In genomic region chr2:88683160-88684021, GRCh38 we compare ENCODE assay signal across 19 cellular contexts. TPM values are rescaled to one million over a fixed set of nuclear protein-coding genes. Genes with fewer than 3 reads are reported as not detected.
DNase-seq lines count a peak whose midpoint lies in the region; ATAC-seq, FAIRE-seq and TF ChIP-seq lines count a peak whose summit lies in the region.
"Had no signal": no experiment of that assay in that cellular context is flagged by ENCODE, and none has a peak within 500 bp of the region (broad histone marks: within the 10 kb centered on the region; RNA-seq: fewer than 3 reads in every experiment).

No MANE protein-coding gene starts in this region.

- H4K20me1 ChIP-seq in astrocyte (ENCODE audit: insufficient read depth, low read length): no peaks in the 10 kb centered on the region

- H3K79me1 ChIP-seq in mesendoderm (ENCODE audit: low read length): no peaks in the 10 kb centered on the region

- no peak overlapping the region for H3K9ac ChIP-seq in astrocyte (ENCODE audit: low read length)
- H3K9ac ChIP-seq in mesendoderm (ENCODE audit: low read length): no peak overlapping the region

- H2BK5ac ChIP-seq in mesendoderm (ENCODE audit: low read length): no peak overlapping the region

- no peak overlapping the region for H3K56ac ChIP-seq in mesendoderm (ENCODE audit: low read length)

- peak overlapping the region; percentile 24 for H3K27ac Mint-ChIP-seq in astrocyte (ENCODE audit: unreplicated experiment)
- H3K27ac Mint-ChIP-seq: CD4-positive, CD25-positive, alpha-beta regulatory T cell had no signal

- H3K9me3 Mint-ChIP-seq in astrocyte (ENCODE audit: unreplicated experiment): peaks cover 14% of the 10 kb centered on the region

- no peak for TF ChIP-seq CTCF in HEK293 (tag by site-specific recombination; IDR thresholded peaks at IDR 0.05)
- TF ChIP-seq CTCF in astrocyte (IDR thresholded peaks at IDR 0.05; ENCODE audit: insufficient read depth, low read depth, low read length): no peak

- no peak for FAIRE-seq in astrocyte (lab: Jason Lieb, UNC)
- FAIRE-seq: H1 had no signal

- H2AFZ ChIP-seq in astrocyte (ENCODE audit: low read depth, low read length): no peak overlapping the region

- no peak overlapping the region for H2BK15ac ChIP-seq in mesendoderm (replicated peaks; ENCODE audit: low read depth)

- H3K4ac ChIP-seq in mesendoderm (ENCODE audit: low read depth, low read length): no peak overlapping the region

- H4K8ac ChIP-seq in mesendoderm (ENCODE audit: low read depth, low read length): no peak overlapping the region

- H3K79me2 ChIP-seq in astrocyte (ENCODE audit: insufficient read depth, low read length) (no peaks in the 10 kb centered on the region), mesendoderm (ENCODE audit: control insufficient read depth, insufficient read depth, low read length) (no peaks in the 10 kb centered on the region)

- H3K4me2 ChIP-seq in astrocyte (ENCODE audit: low read length) (no peak overlapping the region), mesendoderm (ENCODE audit: low read length) (no peak overlapping the region)

- H3K4me3 ChIP-seq in HEK293 (ENCODE audit: low read depth, low read length) (no peak overlapping the region), astrocyte (ENCODE audit: insufficient read depth, low read depth, low read length) (no peak overlapping the region), mesendoderm (ENCODE audit: low read length) (no peak overlapping the region)
- H3K4me3 ChIP-seq: SK-N-MC had no signal

- POLR2A ChIA-PET in HEK293 (lab: Yijun Ruan, JAX): no interaction called here

- H3K27ac ChIP-seq in HEK293 (ENCODE audit: extremely low read depth, low read depth, low read length) (no peak overlapping the region), astrocyte (ENCODE audit: low read depth, low read length) (no peak overlapping the region), mesendoderm (ENCODE audit: low read depth, low read length) (no peak overlapping the region)
- H3K27ac ChIP-seq: SK-N-MC had no signal

- no peak overlapping the region for H3K4me3 Mint-ChIP-seq in astrocyte (ENCODE audit: unreplicated experiment)
- H3K4me3 Mint-ChIP-seq: CD4-positive, CD25-positive, alpha-beta regulatory T cell had no signal

- DNase-seq in DMS53 (lab: John Stamatoyannopoulos, UW): peak; percentile 38
- DNase-seq in DMS53 treated with DMSO at 0.1 percent for 48 hours (lab: John Stamatoyannopoulos, UW; ENCODE audit: unreplicated experiment): no peak
- DNase-seq in astrocyte (ENCODE audit: low read depth): no peak
- DNase-seq in mesendoderm: peak; percentile 70
- no peak for DNase-seq in NCI-H1436 (lab: John Stamatoyannopoulos, UW)
- no peak for DNase-seq in left colon
- DNase-seq: 8988T; BE2C; CD4-positive, CD25-positive, alpha-beta regulatory T cell; DMS79; MM.1S; NCI-H1105 treated with DMSO at 0.1 percent for 48 hours; NCI-H187; NCI-H526 treated with DMSO at 0.1 percent for 48 hours; SHP77 had no signal

- H2AK5ac ChIP-seq in mesendoderm (ENCODE audit: low read length): no peak overlapping the region

- no peaks in the 10 kb centered on the region for H3K9me3 ChIP-seq in HEK293 (ENCODE audit: control insufficient read depth, insufficient read depth, low read depth, low read length)
- H3K9me3 ChIP-seq in astrocyte (ENCODE audit: insufficient read depth, low read depth, low read length): peaks cover 13% of the 10 kb centered on the region
- H3K9me3 ChIP-seq: BE2C had no signal

- H3K36me3 ChIP-seq in HEK293 (ENCODE audit: control insufficient read depth in 2 of 2, insufficient read depth in 1 of 2, low read length in 2 of 2) (no peaks in the 10 kb centered on the region), astrocyte (ENCODE audit: insufficient read depth, low read length) (no peaks in the 10 kb centered on the region), mesendoderm (ENCODE audit: control insufficient read depth, insufficient read depth, low read length) (no peaks in the 10 kb centered on the region)
- H3K36me3 ChIP-seq: BE2C had no signal

- WGBS in mesendoderm (ENCODE audit: extremely low coverage, insufficient coverage, low lambda C conversion rate): no CpG with 5 or more reads among the region's 2 CpGs

- H3K27me3 ChIP-seq in astrocyte (ENCODE audit: insufficient read depth, low read length) (no peaks in the 10 kb centered on the region), mesendoderm (ENCODE audit: insufficient read depth, low read length, poor library complexity) (no peaks in the 10 kb centered on the region)
- H3K27me3 ChIP-seq: BE2C had no signal

- CTCF ChIA-PET in HEK293 (lab: Yijun Ruan, JAX): interaction anchor here (1.0 kb wide), 1 partner anchor 12 kb away, joined by 3 read pairs; no protein-coding TSS in a partner anchor

- H3K23ac ChIP-seq in mesendoderm (ENCODE audit: low read length): no peak overlapping the region

- peaks cover 9% of the 10 kb centered on the region for H3K36me3 Mint-ChIP-seq in astrocyte (ENCODE audit: low read depth, unreplicated experiment)

- ATAC-seq in GM18861 (IDR thresholded peaks at IDR 0.05; ENCODE audit: unreplicated experiment) (no peak), left colon (no peak)

- H4K5ac ChIP-seq in mesendoderm (ENCODE audit: low read length): no peak overlapping the region

- no peak overlapping the region for H3K18ac ChIP-seq in mesendoderm (ENCODE audit: low read length)

- peaks cover 4% of the 10 kb centered on the region for H3K27me3 Mint-ChIP-seq in astrocyte (ENCODE audit: low read depth, unreplicated experiment)
- H3K27me3 Mint-ChIP-seq: CD4-positive, CD25-positive, alpha-beta regulatory T cell had no signal

- intact Hi-C loops in left colon (cut with DNase I, micrococcal nuclease): no loop called here

- H3K4me1 Mint-ChIP-seq in astrocyte (ENCODE audit: low read depth, unreplicated experiment): peaks cover under 1% of the 10 kb centered on the region
- H3K4me1 Mint-ChIP-seq: CD4-positive, CD25-positive, alpha-beta regulatory T cell had no signal

- no peaks in the 10 kb centered on the region for H3K4me1 ChIP-seq in HEK293 (ENCODE audit: control insufficient read depth, insufficient read depth, low read length)
- no peaks in the 10 kb centered on the region for H3K4me1 ChIP-seq in astrocyte (ENCODE audit: insufficient read depth, low read length)
- H3K4me1 ChIP-seq in mesendoderm (ENCODE audit: control insufficient read depth, low read depth, low read length): no peaks in the 10 kb centered on the region
- H3K4me1 ChIP-seq: BE2C had no signal

- H2BK120ac ChIP-seq in mesendoderm (ENCODE audit: low read depth, low read length): no peak overlapping the region

TF ChIP-seq in HEK293, 187 proteins besides CTCF, POLR2A, EP300 and RAD21 (continues in another document):
- peak; percentile 6 for TF ChIP-seq ZNF529 (tag by site-specific recombination; IDR thresholded peaks at IDR 0.05; ENCODE audit: insufficient replicate concordance)
- no peak for TF ChIP-seq ZNF776 (tag by site-specific recombination; IDR thresholded peaks at IDR 0.05; ENCODE audit: borderline replicate concordance)
- no peak for TF ChIP-seq WT1 (tag by site-specific recombination; IDR thresholded peaks at IDR 0.05)
- TF ChIP-seq ZNF280D (tag by site-specific recombination; IDR thresholded peaks at IDR 0.05): 0 out of 2 replicates have a peak, but pooled peaks have one; percentile 16
- no peak for TF ChIP-seq KLF16 (tag by site-specific recombination; IDR thresholded peaks at IDR 0.05)
- no peak for TF ChIP-seq ZNF747 (tag by site-specific recombination; IDR thresholded peaks at IDR 0.05)
- no peak for TF ChIP-seq ZNF48 (tag by site-specific recombination; IDR thresholded peaks at IDR 0.05)
- peak; percentile 100 for TF ChIP-seq SETDB1 (IDR thresholded peaks at IDR 0.05; ENCODE audit: insufficient read length, low read length)
- TF ChIP-seq TRIM28 (IDR thresholded peaks at IDR 0.05; ENCODE audit: borderline replicate concordance, low read length): peak; percentile 95; the same call in 1 of the 2 replicates
- TF ChIP-seq ZNF639 (tag by site-specific recombination; IDR thresholded peaks at IDR 0.05): no peak
- TF ChIP-seq ZNF558 (tag by site-specific recombination; IDR thresholded peaks at IDR 0.05): no peak
- TF ChIP-seq KLF9 (tag by site-specific recombination; IDR thresholded peaks at IDR 0.05; ENCODE audit: low read depth): no peak

RNA-seq across cellular contexts. Expression of gene RPIA, which starts 8.1 kb away (rescaled TPM):
- total RNA-seq in astrocyte: 11.4 and 13.3 TPM in 2 replicates
- polyA plus RNA-seq in mesendoderm (2013, experiment 1 of 2): 15.2 TPM
- polyA plus RNA-seq in mesendoderm (2013, experiment 2 of 2): 15.0 TPM
- 10 to 100 TPM; 20.1 to 28.5 TPM for total RNA-seq in left colon

RNA-seq across cellular contexts. Expression of gene EIF2AK3, which starts 56.1 kb away (rescaled TPM):
- 26.3 and 27.1 TPM in 2 replicates for total RNA-seq in astrocyte
- 10.1 TPM for polyA plus RNA-seq in mesendoderm (2013, experiment 1 of 2)
- polyA plus RNA-seq in mesendoderm (2013, experiment 2 of 2): 11.4 TPM
- 10 to 100 TPM; 25.1 to 39.1 TPM for total RNA-seq in left colon

Comparison
In these comparisons a context has a peak if more than half of its experiments do, and no peak if none do; other contexts are left out.
1. DNase-seq: peak in DMS53 (single experiment) and mesendoderm (single experiment); none in DMS53 treated with DMSO at 0.1 percent for 48 hours (single experiment), astrocyte (single experiment), NCI-H1436 (single experiment) and left colon (0 of 2).